In the genomic region with DNA sequence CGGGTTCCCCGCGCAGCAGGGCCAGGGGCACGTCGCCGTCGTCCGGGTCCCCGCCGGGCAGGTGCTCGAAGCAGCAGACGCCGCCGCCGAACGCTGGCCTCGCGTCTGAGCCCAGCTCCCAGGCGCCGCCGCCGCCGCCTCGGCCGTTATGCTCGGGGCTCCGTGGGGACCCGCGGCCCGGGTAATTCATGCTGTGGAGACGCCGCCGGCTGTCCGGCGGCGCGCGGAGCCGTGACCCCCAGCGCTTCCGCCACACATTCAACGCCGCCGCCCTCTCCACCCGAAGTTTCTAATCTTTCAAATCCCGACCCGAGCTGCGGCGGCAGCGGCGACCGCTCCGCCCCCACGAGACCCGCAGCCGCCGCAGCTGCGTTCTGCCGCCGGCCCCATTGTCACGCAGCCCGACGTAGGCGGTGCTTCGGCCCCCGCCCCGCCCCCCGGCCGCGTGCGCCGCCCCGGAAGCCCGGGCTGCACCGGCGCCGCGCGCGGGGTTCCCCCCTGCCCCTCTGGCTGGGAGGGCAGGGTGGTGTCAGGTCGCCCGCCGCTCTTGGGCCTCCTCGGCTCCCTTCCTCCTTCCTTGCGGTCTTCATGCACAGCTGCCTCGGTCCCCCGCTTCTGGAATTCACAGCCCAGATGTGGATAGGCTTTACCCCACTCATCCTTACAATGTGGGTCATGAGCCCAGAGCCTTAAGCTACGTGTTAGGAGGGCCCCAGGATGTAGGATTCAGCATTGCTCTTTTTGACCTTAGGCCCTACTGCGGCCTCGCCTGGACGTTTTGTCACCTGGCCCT, we compare ENCODE assay signal across 1 cellular context.
A peak's percentile ranks its signal among the peaks of the same experiment; 100 is the strongest.
TF ChIP-seq lines count a peak whose summit lies in the region.

A gene (minus strand): TSS at position 415 of the 793 bp plus-strand sequence. CDS start 225 bp downstream, at position 190.

TF ChIP-seq in HepG2, 621 proteins besides CTCF, POLR2A, EP300 and RAD21 (continued from another document):
- TF ChIP-seq, protein P1, sequence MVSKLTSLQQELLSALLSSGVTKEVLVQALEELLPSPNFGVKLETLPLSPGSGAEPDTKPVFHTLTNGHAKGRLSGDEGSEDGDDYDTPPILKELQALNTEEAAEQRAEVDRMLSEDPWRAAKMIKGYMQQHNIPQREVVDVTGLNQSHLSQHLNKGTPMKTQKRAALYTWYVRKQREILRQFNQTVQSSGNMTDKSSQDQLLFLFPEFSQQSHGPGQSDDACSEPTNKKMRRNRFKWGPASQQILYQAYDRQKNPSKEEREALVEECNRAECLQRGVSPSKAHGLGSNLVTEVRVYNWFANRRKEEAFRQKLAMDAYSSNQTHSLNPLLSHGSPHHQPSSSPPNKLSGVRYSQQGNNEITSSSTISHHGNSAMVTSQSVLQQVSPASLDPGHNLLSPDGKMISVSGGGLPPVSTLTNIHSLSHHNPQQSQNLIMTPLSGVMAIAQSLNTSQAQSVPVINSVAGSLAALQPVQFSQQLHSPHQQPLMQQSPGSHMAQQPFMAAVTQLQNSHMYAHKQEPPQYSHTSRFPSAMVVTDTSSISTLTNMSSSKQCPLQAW (CRISPR knock-in tag; IDR thresholded peaks at IDR 0.05), result 0 out of 2 replicates have a peak, but pooled peaks have one; percentile 42
- TF ChIP-seq, protein P2, sequence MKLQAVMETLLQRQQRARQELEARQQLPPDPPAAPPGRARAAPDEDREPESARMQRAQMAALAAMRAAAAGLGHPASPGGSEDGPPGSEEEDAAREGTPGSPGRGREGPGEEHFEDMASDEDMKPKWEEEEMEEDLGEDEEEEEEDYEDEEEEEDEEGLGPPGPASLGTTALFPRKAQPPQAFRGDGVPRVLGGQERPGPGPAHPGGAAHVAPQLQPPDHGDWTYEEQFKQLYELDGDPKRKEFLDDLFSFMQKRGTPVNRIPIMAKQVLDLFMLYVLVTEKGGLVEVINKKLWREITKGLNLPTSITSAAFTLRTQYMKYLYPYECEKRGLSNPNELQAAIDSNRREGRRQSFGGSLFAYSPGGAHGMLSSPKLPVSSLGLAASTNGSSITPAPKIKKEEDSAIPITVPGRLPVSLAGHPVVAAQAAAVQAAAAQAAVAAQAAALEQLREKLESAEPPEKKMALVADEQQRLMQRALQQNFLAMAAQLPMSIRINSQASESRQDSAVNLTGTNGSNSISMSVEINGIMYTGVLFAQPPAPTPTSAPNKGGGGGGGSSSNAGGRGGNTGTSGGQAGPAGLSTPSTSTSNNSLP (IDR thresholded peaks at IDR 0.05; ENCODE audit: low read depth, low read length), result no peak
- TF ChIP-seq, protein P3, sequence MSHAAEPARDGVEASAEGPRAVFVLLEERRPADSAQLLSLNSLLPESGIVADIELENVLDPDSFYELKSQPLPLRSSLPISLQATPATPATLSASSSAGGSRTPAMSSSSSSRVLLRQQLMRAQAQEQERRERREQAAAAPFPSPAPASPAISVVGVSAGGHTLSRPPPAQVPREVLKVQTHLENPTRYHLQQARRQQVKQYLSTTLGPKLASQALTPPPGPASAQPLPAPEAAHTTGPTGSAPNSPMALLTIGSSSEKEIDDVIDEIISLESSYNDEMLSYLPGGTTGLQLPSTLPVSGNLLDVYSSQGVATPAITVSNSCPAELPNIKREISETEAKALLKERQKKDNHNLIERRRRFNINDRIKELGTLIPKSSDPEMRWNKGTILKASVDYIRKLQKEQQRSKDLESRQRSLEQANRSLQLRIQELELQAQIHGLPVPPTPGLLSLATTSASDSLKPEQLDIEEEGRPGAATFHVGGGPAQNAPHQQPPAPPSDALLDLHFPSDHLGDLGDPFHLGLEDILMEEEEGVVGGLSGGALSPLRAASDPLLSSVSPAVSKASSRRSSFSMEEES (CRISPR knock-in tag; IDR thresholded peaks at IDR 0.05), result no peak
- TF ChIP-seq ESRRA (CRISPR knock-in tag; IDR thresholded peaks at IDR 0.05; ENCODE audit: low read depth) (0 out of 2 replicates have a peak, but pooled peaks have one; percentile 51), ZFAT (CRISPR knock-in tag; conservative IDR thresholded peaks at IDR 0.05) (no peak), FOXA1 (IDR thresholded peaks at IDR 0.05) (no peak), FOXA1 (CRISPR knock-in tag; IDR thresholded peaks at IDR 0.05) (no peak), ZNF605 (CRISPR knock-in tag; IDR thresholded peaks at IDR 0.05) (no peak), ZNF883 (CRISPR knock-in tag; IDR thresholded peaks at IDR 0.05; ENCODE audit: not compliant biosample characterization) (no peak), STAG1 (CRISPR knock-in tag; IDR thresholded peaks at IDR 0.05) (no peak), ZNF816 (CRISPR knock-in tag; IDR thresholded peaks at IDR 0.05; ENCODE audit: borderline replicate concordance) (no peak), KLF6 (CRISPR knock-in tag; IDR thresholded peaks at IDR 0.05) (no peak), ZZZ3 (CRISPR knock-in tag; IDR thresholded peaks at IDR 0.05; ENCODE audit: borderline replicate concordance) (no peak), ATRX (CRISPR knock-in tag; IDR thresholded peaks at IDR 0.05; ENCODE audit: borderline replicate concordance) (no peak), RBM39 (IDR thresholded peaks at IDR 0.05; ENCODE audit: low read depth, low read length, poor library complexity, severe bottlenecking) (no peak), ZNF430 (CRISPR knock-in tag; IDR thresholded peaks at IDR 0.05) (no peak), HES4 (CRISPR knock-in tag; IDR thresholded peaks at IDR 0.05; ENCODE audit: borderline replicate concordance) (no peak), HIVEP1 (CRISPR knock-in tag; IDR thresholded peaks at IDR 0.05) (no peak; the same call in 1 of the 2 replicates), SMAD3 (CRISPR knock-in tag; IDR thresholded peaks at IDR 0.05) (no peak), HHEX (CRISPR knock-in tag; IDR thresholded peaks at IDR 0.05) (no peak), TP53 (CRISPR knock-in tag; conservative IDR thresholded peaks at IDR 0.05) (no peak), ZNF549 (CRISPR knock-in tag; IDR thresholded peaks at IDR 0.05) (no peak)
- TF ChIP-seq, protein P4, sequence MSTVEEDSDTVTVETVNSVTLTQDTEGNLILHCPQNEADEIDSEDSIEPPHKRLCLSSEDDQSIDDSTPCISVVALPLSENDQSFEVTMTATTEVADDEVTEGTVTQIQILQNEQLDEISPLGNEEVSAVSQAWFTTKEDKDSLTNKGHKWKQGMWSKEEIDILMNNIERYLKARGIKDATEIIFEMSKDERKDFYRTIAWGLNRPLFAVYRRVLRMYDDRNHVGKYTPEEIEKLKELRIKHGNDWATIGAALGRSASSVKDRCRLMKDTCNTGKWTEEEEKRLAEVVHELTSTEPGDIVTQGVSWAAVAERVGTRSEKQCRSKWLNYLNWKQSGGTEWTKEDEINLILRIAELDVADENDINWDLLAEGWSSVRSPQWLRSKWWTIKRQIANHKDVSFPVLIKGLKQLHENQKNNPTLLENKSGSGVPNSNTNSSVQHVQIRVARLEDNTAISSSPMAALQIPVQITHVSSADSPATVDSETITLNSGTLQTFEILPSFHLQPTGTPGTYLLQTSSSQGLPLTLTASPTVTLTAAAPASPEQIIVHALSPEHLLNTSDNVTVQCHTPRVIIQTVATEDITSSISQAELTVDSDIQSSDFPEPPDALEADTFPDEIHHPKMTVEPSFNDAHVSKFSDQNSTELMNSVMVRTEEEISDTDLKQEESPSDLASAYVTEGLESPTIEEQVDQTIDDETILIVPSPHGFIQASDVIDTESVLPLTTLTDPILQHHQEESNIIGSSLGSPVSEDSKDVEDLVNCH (CRISPR knock-in tag; IDR thresholded peaks at IDR 0.05), result no peak
- TF ChIP-seq, protein P5, sequence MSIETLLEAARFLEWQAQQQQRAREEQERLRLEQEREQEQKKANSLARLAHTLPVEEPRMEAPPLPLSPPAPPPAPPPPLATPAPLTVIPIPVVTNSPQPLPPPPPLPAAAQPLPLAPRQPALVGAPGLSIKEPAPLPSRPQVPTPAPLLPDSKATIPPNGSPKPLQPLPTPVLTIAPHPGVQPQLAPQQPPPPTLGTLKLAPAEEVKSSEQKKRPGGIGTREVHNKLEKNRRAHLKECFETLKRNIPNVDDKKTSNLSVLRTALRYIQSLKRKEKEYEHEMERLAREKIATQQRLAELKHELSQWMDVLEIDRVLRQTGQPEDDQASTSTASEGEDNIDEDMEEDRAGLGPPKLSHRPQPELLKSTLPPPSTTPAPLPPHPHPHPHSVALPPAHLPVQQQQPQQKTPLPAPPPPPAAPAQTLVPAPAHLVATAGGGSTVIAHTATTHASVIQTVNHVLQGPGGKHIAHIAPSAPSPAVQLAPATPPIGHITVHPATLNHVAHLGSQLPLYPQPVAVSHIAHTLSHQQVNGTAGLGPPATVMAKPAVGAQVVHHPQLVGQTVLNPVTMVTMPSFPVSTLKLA (IDR thresholded peaks at IDR 0.05), result no peak
- TF ChIP-seq, protein P6, sequence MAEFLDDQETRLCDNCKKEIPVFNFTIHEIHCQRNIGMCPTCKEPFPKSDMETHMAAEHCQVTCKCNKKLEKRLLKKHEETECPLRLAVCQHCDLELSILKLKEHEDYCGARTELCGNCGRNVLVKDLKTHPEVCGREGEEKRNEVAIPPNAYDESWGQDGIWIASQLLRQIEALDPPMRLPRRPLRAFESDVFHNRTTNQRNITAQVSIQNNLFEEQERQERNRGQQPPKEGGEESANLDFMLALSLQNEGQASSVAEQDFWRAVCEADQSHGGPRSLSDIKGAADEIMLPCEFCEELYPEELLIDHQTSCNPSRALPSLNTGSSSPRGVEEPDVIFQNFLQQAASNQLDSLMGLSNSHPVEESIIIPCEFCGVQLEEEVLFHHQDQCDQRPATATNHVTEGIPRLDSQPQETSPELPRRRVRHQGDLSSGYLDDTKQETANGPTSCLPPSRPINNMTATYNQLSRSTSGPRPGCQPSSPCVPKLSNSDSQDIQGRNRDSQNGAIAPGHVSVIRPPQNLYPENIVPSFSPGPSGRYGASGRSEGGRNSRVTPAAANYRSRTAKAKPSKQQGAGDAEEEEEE (CRISPR knock-in tag; IDR thresholded peaks at IDR 0.05; ENCODE audit: borderline replicate concordance), result no peak; the same call in 1 of the 2 replicates
- TF ChIP-seq, protein P7, sequence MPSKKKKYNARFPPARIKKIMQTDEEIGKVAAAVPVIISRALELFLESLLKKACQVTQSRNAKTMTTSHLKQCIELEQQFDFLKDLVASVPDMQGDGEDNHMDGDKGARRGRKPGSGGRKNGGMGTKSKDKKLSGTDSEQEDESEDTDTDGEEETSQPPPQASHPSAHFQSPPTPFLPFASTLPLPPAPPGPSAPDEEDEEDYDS (CRISPR knock-in tag; IDR thresholded peaks at IDR 0.05), result no peak
- TF ChIP-seq, protein P8, sequence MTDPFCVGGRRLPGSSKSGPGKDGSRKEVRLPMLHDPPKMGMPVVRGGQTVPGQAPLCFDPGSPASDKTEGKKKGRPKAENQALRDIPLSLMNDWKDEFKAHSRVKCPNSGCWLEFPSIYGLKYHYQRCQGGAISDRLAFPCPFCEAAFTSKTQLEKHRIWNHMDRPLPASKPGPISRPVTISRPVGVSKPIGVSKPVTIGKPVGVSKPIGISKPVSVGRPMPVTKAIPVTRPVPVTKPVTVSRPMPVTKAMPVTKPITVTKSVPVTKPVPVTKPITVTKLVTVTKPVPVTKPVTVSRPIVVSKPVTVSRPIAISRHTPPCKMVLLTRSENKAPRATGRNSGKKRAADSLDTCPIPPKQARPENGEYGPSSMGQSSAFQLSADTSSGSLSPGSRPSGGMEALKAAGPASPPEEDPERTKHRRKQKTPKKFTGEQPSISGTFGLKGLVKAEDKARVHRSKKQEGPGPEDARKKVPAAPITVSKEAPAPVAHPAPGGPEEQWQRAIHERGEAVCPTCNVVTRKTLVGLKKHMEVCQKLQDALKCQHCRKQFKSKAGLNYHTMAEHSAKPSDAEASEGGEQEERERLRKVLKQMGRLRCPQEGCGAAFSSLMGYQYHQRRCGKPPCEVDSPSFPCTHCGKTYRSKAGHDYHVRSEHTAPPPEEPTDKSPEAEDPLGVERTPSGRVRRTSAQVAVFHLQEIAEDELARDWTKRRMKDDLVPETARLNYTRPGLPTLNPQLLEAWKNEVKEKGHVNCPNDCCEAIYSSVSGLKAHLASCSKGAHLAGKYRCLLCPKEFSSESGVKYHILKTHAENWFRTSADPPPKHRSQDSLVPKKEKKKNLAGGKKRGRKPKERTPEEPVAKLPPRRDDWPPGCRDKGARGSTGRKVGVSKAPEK (CRISPR knock-in tag; IDR thresholded peaks at IDR 0.05; ENCODE audit: borderline replicate concordance), result no peak
- TF ChIP-seq, protein P9, sequence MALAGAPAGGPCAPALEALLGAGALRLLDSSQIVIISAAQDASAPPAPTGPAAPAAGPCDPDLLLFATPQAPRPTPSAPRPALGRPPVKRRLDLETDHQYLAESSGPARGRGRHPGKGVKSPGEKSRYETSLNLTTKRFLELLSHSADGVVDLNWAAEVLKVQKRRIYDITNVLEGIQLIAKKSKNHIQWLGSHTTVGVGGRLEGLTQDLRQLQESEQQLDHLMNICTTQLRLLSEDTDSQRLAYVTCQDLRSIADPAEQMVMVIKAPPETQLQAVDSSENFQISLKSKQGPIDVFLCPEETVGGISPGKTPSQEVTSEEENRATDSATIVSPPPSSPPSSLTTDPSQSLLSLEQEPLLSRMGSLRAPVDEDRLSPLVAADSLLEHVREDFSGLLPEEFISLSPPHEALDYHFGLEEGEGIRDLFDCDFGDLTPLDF (CRISPR knock-in tag; IDR thresholded peaks at IDR 0.05), result peak; percentile 45; the same call in 1 of the 2 replicates
- TF ChIP-seq, protein P10, sequence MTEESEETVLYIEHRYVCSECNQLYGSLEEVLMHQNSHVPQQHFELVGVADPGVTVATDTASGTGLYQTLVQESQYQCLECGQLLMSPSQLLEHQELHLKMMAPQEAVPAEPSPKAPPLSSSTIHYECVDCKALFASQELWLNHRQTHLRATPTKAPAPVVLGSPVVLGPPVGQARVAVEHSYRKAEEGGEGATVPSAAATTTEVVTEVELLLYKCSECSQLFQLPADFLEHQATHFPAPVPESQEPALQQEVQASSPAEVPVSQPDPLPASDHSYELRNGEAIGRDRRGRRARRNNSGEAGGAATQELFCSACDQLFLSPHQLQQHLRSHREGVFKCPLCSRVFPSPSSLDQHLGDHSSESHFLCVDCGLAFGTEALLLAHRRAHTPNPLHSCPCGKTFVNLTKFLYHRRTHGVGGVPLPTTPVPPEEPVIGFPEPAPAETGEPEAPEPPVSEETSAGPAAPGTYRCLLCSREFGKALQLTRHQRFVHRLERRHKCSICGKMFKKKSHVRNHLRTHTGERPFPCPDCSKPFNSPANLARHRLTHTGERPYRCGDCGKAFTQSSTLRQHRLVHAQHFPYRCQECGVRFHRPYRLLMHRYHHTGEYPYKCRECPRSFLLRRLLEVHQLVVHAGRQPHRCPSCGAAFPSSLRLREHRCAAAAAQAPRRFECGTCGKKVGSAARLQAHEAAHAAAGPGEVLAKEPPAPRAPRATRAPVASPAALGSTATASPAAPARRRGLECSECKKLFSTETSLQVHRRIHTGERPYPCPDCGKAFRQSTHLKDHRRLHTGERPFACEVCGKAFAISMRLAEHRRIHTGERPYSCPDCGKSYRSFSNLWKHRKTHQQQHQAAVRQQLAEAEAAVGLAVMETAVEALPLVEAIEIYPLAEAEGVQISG (CRISPR knock-in tag; IDR thresholded peaks at IDR 0.05), result peak; percentile 34; the same call in 1 of the 2 replicates
TF ChIP-seq in HepG2: peak in this region for 105.
